ENCODE assay signal across 25 cellular contexts in genomic region chr22:49746065-49746464, GRCh38.
DNase-seq lines count a peak whose midpoint lies in the region; ATAC-seq, FAIRE-seq and TF ChIP-seq lines count a peak whose summit lies in the region.
"Had no signal": no experiment of that assay in that cellular context is flagged by ENCODE, and none has a peak within 500 bp of the region (broad histone marks: within the 10 kb centered on the region; RNA-seq: fewer than 3 reads in every experiment).

No MANE protein-coding gene starts in this region.

- in situ Hi-C loops in K562 (cut with MboI): no loop called here

- ATAC-seq in WTC11: no peak
- no peak for ATAC-seq in K562
- ATAC-seq: GM12878 had no signal

- no peak overlapping the region for H3K9ac ChIP-seq in K562 (ENCODE audit: insufficient read depth in 1 of 2, low read depth in 2 of 2, low read length in 2 of 2)
- H3K9ac ChIP-seq: BLaER1 had no signal

- peaks cover 4% of the 10 kb centered on the region for H3K27me3 Mint-ChIP-seq in activated naive CD4-positive, alpha-beta T cell treated with anti-CD3 and anti-CD28 coated beads, Interleukin-2, amount 50 U/mL, for 24 hours
- peaks cover 32% of the 10 kb centered on the region for H3K27me3 Mint-ChIP-seq in WTC11 (ENCODE audit: low read depth)

- peaks cover 10% of the 10 kb centered on the region for H3K36me3 Mint-ChIP-seq in activated naive CD4-positive, alpha-beta T cell treated with anti-CD3 and anti-CD28 coated beads, Interleukin-2, amount 50 U/mL, for 24 hours
- H3K36me3 Mint-ChIP-seq in WTC11: peaks cover 33% of the 10 kb centered on the region
- H3K36me3 Mint-ChIP-seq: CD14-positive monocyte; CD4-positive, CD25-positive, alpha-beta regulatory T cell had no signal

- POLR2A ChIA-PET in WTC11 (lab: Charles Lee) (no interaction called here), K562 (lab: Yijun Ruan, JAX) (no interaction called here)

- no peaks in the 10 kb centered on the region for H3K27me3 ChIP-seq in K562 (ENCODE audit: control insufficient read depth in 2 of 2, insufficient read depth in 2 of 2, low read length in 2 of 2)
- H3K27me3 ChIP-seq: BE2C, BLaER1 had no signal

- no peaks in the 10 kb centered on the region for H3K4me1 Mint-ChIP-seq in activated naive CD4-positive, alpha-beta T cell treated with anti-CD3 and anti-CD28 coated beads, Interleukin-2, amount 50 U/mL, for 24 hours
- 0 out of 2 replicates have a peak, but pooled peaks cover 3% of the 10 kb centered on the region for H3K4me1 Mint-ChIP-seq in WTC11
- H3K4me1 Mint-ChIP-seq: CD14-positive monocyte; CD4-positive, alpha-beta memory T cell; CD4-positive, CD25-positive, alpha-beta regulatory T cell; CD8-positive, alpha-beta memory T cell had no signal

- H3K9me1 ChIP-seq in K562 (ENCODE audit: control insufficient read depth, insufficient read depth, low read length): no peaks in the 10 kb centered on the region

- WGBS in K562 (ENCODE audit: insufficient coverage, low coverage, missing lambda C conversion rate): 0% methylated on average over 2 of the region's 3 CpGs

- no peaks in the 10 kb centered on the region for H3K4me1 ChIP-seq in K562 (replicated peaks in 1 of 2; ENCODE audit: control insufficient read depth in 2 of 2, insufficient read depth in 2 of 2, low read length in 2 of 2)
- H3K4me1 ChIP-seq: BE2C, BLaER1 had no signal

- H4K20me1 ChIP-seq in K562 (replicated peaks; ENCODE audit: control insufficient read depth, insufficient read depth, low read length): no peaks in the 10 kb centered on the region
- H4K20me1 ChIP-seq: BLaER1 had no signal

- no peak for TF ChIP-seq POLR2A in K562 (conservative IDR thresholded peaks at IDR 0.05)

- peak overlapping the region; percentile 38 for H3K27ac Mint-ChIP-seq in activated naive CD4-positive, alpha-beta T cell treated with anti-CD3 and anti-CD28 coated beads, Interleukin-2, amount 50 U/mL, for 24 hours
- no peak overlapping the region for H3K27ac Mint-ChIP-seq in WTC11
- H3K27ac Mint-ChIP-seq: CD4-positive, CD25-positive, alpha-beta regulatory T cell; CD8-positive, alpha-beta memory T cell had no signal

- TF ChIP-seq CTCF in WTC11 (IDR thresholded peaks at IDR 0.05): no peak
- TF ChIP-seq CTCF in K562 (IDR thresholded peaks at IDR 0.05 in 2 of 3, conservative IDR thresholded peaks at IDR 0.05 in 1 of 3; ENCODE audit: insufficient read depth in 2 of 3, low read depth in 1 of 3, low read length in 3 of 3): no peak

- H3K4me3 ChIP-seq in K562: no peak overlapping the region
- H3K4me3 ChIP-seq: BLaER1, GM12878 had no signal

- peaks cover 29% of the 10 kb centered on the region for H3K9me3 Mint-ChIP-seq in activated naive CD4-positive, alpha-beta T cell treated with anti-CD3 and anti-CD28 coated beads, Interleukin-2, amount 50 U/mL, for 24 hours
- H3K9me3 Mint-ChIP-seq in WTC11: peaks cover 67% of the 10 kb centered on the region

- BruUV-seq in K562 (replicated peaks; lab: Mats Ljungman, UMichigan): no TSS peak

- TF ChIP-seq RAD21 in K562 (CRISPR knock-in tag; conservative IDR thresholded peaks at IDR 0.05 in 1 of 2, IDR thresholded peaks at IDR 0.05 in 1 of 2): no peak

- H3K79me2 ChIP-seq in K562 (ENCODE audit: control insufficient read depth, insufficient read depth, low read length): no peaks in the 10 kb centered on the region

- no peak overlapping the region for H3K4me2 ChIP-seq in K562 (ENCODE audit: insufficient read depth, low read length)
- H3K4me2 ChIP-seq: BLaER1 had no signal

- intact Hi-C loops in K562 (cut with micrococcal nuclease): no loop called here

- no peaks in the 10 kb centered on the region for H3K36me3 ChIP-seq in K562 (ENCODE audit: control insufficient read depth, insufficient read depth, low read length)
- H3K36me3 ChIP-seq: BE2C, BLaER1 had no signal

- no peak overlapping the region for H2AFZ ChIP-seq in K562 (ENCODE audit: low read depth, low read length)

- CTCF ChIA-PET in WTC11 (lab: Charles Lee) (no interaction called here), K562 (lab: Yijun Ruan, JAX; ENCODE audit: low intra/inter-chr PET ratio) (no interaction called here)

- no peaks in the 10 kb centered on the region for H3K9me3 ChIP-seq in K562 (replicated peaks; ENCODE audit: control insufficient read depth, insufficient read depth, low read depth, low read length)
- H3K9me3 ChIP-seq: BE2C had no signal

- H3K4me3 Mint-ChIP-seq in activated naive CD4-positive, alpha-beta T cell treated with anti-CD3 and anti-CD28 coated beads, Interleukin-2, amount 50 U/mL, for 24 hours: no peak overlapping the region
- H3K4me3 Mint-ChIP-seq in WTC11: no peak overlapping the region
- H3K4me3 Mint-ChIP-seq: CD14-positive monocyte; CD4-positive, alpha-beta memory T cell; CD4-positive, CD25-positive, alpha-beta regulatory T cell; CD8-positive, alpha-beta memory T cell had no signal

- DNase-seq in activated naive CD4-positive, alpha-beta T cell treated with anti-CD3 and anti-CD28 coated beads, Interleukin-2, amount 50 U/mL, for 16 hours: no peak
- DNase-seq in WTC11 (ENCODE audit: low spot score) (no peak), K562 (ENCODE audit: extremely low read depth in 1 of 4, low spot score in 3 of 4) (no peak), NCI-H1048 (lab: John Stamatoyannopoulos, UW) (no peak)
- DNase-seq: 8988T; ACHN; BE2C; C1 segment of cervical spinal cord; CD4-positive, alpha-beta memory T cell; CD4-positive, CD25-positive, alpha-beta regulatory T cell; CD8-positive, alpha-beta memory T cell; COR-L47; DMS 273 treated with DMSO at 0.1 percent for 48 hours; DMS153; DMS53; DMS79; DND-41; EL; GDM1 had no signal

- TF ChIP-seq EP300 in K562 (IDR thresholded peaks at IDR 0.05; ENCODE audit: low read length): no peak

- FAIRE-seq in K562 (lab: Jason Lieb, UNC): no peak
- FAIRE-seq: GM12878, GM12892, GM18507 had no signal

- no peak overlapping the region for H3K27ac ChIP-seq in K562 (ENCODE audit: extremely low read depth, low read depth, low read length)
- H3K27ac ChIP-seq: BLaER1 had no signal

TF ChIP-seq in WTC11, 78 proteins besides CTCF, POLR2A, EP300 and RAD21:
- peak; percentile 69; the same call in 1 of the 2 replicates for TF ChIP-seq ZNF317 (CRISPR knock-in tag; IDR thresholded peaks at IDR 0.05; ENCODE audit: borderline replicate concordance, low read depth)
- TF ChIP-seq, protein P1, sequence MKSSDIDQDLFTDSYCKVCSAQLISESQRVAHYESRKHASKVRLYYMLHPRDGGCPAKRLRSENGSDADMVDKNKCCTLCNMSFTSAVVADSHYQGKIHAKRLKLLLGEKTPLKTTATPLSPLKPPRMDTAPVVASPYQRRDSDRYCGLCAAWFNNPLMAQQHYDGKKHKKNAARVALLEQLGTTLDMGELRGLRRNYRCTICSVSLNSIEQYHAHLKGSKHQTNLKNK (CRISPR knock-in tag; IDR thresholded peaks at IDR 0.05): no peak

TF ChIP-seq in K562, 482 proteins besides CTCF, POLR2A, EP300 and RAD21:
- TF ChIP-seq ELF4 (CRISPR knock-in tag; IDR thresholded peaks at IDR 0.05) (no peak), ZBTB26 (CRISPR knock-in tag; IDR thresholded peaks at IDR 0.05) (no peak), TRIM28 (IDR thresholded peaks at IDR 0.05) (peak; percentile 52; the same call in 1 of the 2 replicates), KLF16 (IDR thresholded peaks at IDR 0.05) (no peak), BCL6 (CRISPR knock-in tag; IDR thresholded peaks at IDR 0.05) (no peak), NCOA4 (IDR thresholded peaks at IDR 0.05; ENCODE audit: partially characterized antibody) (no peak), BMI1 (IDR thresholded peaks at IDR 0.05; ENCODE audit: low read length) (no peak)
